ENCODE assay signal across 1 cellular context in genomic region chr19:12783849-12784393, GRCh38.
TF ChIP-seq lines count a peak whose summit lies in the region.

No MANE protein-coding gene starts in this region.

TF ChIP-seq in H1, 55 proteins besides CTCF, POLR2A, EP300 and RAD21:
- no peak for TF ChIP-seq RFX5 (IDR thresholded peaks at IDR 0.05; ENCODE audit: borderline replicate concordance, low read depth, low read length)
- no peak for TF ChIP-seq HDAC2 (IDR thresholded peaks at IDR 0.05; ENCODE audit: borderline replicate concordance in 1 of 2, low read depth in 2 of 2, low read length in 2 of 2)
- TF ChIP-seq CBX8 (IDR thresholded peaks at IDR 0.05; ENCODE audit: borderline replicate concordance, low read depth, low read length) = no peak
- TF ChIP-seq KDM1A (IDR thresholded peaks at IDR 0.05; ENCODE audit: borderline replicate concordance, low read length) = no peak
- no peak for TF ChIP-seq CHD7 (IDR thresholded peaks at IDR 0.05; ENCODE audit: insufficient replicate concordance, low read length)
- no peak for TF ChIP-seq TAF1 (IDR thresholded peaks at IDR 0.05; ENCODE audit: low read depth, low read length)
- no peak for TF ChIP-seq RBBP5 (IDR thresholded peaks at IDR 0.05; ENCODE audit: borderline replicate concordance, low read depth, low read length)
- no peak for TF ChIP-seq FOSL1 (IDR thresholded peaks at IDR 0.05; ENCODE audit: insufficient read depth, low read depth, low read length)
- no peak for TF ChIP-seq GTF2F1 (IDR thresholded peaks at IDR 0.05; ENCODE audit: borderline replicate concordance, low read depth, low read length)
- no peak for TF ChIP-seq NANOG (IDR thresholded peaks at IDR 0.05; ENCODE audit: insufficient read depth, low read depth, low read length, poor library complexity, severe bottlenecking)
- TF ChIP-seq BCL11A (IDR thresholded peaks at IDR 0.05; ENCODE audit: low read depth in 2 of 2, low read length in 2 of 2) = no peak
- TF ChIP-seq KDM4A (IDR thresholded peaks at IDR 0.05; ENCODE audit: low read depth, low read length, severe bottlenecking) = no peak
- TF ChIP-seq CTBP2 (IDR thresholded peaks at IDR 0.05; ENCODE audit: borderline replicate concordance, insufficient read depth, insufficient read length, low read length) = no peak
- no peak for TF ChIP-seq CHD2 (IDR thresholded peaks at IDR 0.05; ENCODE audit: low read length)
- TF ChIP-seq SIX5 (IDR thresholded peaks at IDR 0.05; ENCODE audit: low read depth, low read length) = no peak
- no peak for TF ChIP-seq HDAC6 (IDR thresholded peaks at IDR 0.05; ENCODE audit: low read depth, low read length)
TF ChIP-seq in H1: peak in this region for 0.
